1 cellular context compared by ENCODE assay signal in genomic region chr12:105409881-105410471, GRCh38.
TF ChIP-seq lines count a peak whose summit lies in the region.

No MANE protein-coding gene starts in this region.

TF ChIP-seq in HEK293, 187 proteins besides CTCF, POLR2A, EP300 and RAD21 (continued from another document and continues in another):
- TF ChIP-seq ZNF513 (tag by site-specific recombination; IDR thresholded peaks at IDR 0.05): no peak
- no peak for TF ChIP-seq ZNF747 (tag by site-specific recombination; IDR thresholded peaks at IDR 0.05)
- TF ChIP-seq ZNF473 (tag by site-specific recombination; IDR thresholded peaks at IDR 0.05): no peak
- 0 out of 2 replicates have a peak, but pooled peaks have one; percentile 46 for TF ChIP-seq ZNF16 (tag by site-specific recombination; IDR thresholded peaks at IDR 0.05; ENCODE audit: low read depth)
- TF ChIP-seq ZNF366 (tag by site-specific recombination; conservative IDR thresholded peaks at IDR 0.05): no peak
- 0 out of 2 replicates have a peak, but pooled peaks have one; percentile 43 for TF ChIP-seq YY2 (tag by site-specific recombination; IDR thresholded peaks at IDR 0.05)
- peak; percentile 75; the same call in 1 of the 2 replicates for TF ChIP-seq PATZ1 (tag by site-specific recombination; IDR thresholded peaks at IDR 0.05)
- no peak for TF ChIP-seq ZNF248 (tag by site-specific recombination; IDR thresholded peaks at IDR 0.05)
- peak; percentile 48; the same call in 1 of the 2 replicates for TF ChIP-seq ZNF18 (tag by site-specific recombination; IDR thresholded peaks at IDR 0.05)
- no peak for TF ChIP-seq HOXD13 (CRISPR knock-in tag; IDR thresholded peaks at IDR 0.05; ENCODE audit: borderline replicate concordance)
- TF ChIP-seq ZNF221 (tag by site-specific recombination; IDR thresholded peaks at IDR 0.05; ENCODE audit: borderline replicate concordance): peak; percentile 36; the same call in 1 of the 2 replicates
- peak; percentile 47 for TF ChIP-seq ZIC2 (tag by site-specific recombination; IDR thresholded peaks at IDR 0.05)
- TF ChIP-seq ZBTB44 (tag by site-specific recombination; IDR thresholded peaks at IDR 0.05): peak; percentile 76
- TF ChIP-seq BCL11A (tag by site-specific recombination; IDR thresholded peaks at IDR 0.05; ENCODE audit: low read depth): no peak
- TF ChIP-seq ZNF692 (tag by site-specific recombination; IDR thresholded peaks at IDR 0.05): 0 out of 2 replicates have a peak, but pooled peaks have one; percentile 20
- peak; percentile 88; the same call in 1 of the 2 replicates for TF ChIP-seq ZNF544 (tag by site-specific recombination; IDR thresholded peaks at IDR 0.05)
- peak; percentile 83 for TF ChIP-seq MZF1 (tag by site-specific recombination; IDR thresholded peaks at IDR 0.05; ENCODE audit: borderline replicate concordance)
- TF ChIP-seq ZNF777 (tag by site-specific recombination; IDR thresholded peaks at IDR 0.05; ENCODE audit: borderline replicate concordance): no peak
- TF ChIP-seq ZFHX2 (tag by site-specific recombination; conservative IDR thresholded peaks at IDR 0.05): no peak
- no peak for TF ChIP-seq ZNF585B (tag by site-specific recombination; IDR thresholded peaks at IDR 0.05)
- peak; percentile 69 for TF ChIP-seq ZBTB8A (tag by site-specific recombination; IDR thresholded peaks at IDR 0.05)
- no peak for TF ChIP-seq SP3 (tag by site-specific recombination; IDR thresholded peaks at IDR 0.05)
- peak; percentile 56 for TF ChIP-seq WT1 (tag by site-specific recombination; IDR thresholded peaks at IDR 0.05)
- 0 out of 2 replicates have a peak, but pooled peaks have one; percentile 35 for TF ChIP-seq ZNF324 (tag by site-specific recombination; IDR thresholded peaks at IDR 0.05)
- TF ChIP-seq ZFP41 (tag by site-specific recombination; IDR thresholded peaks at IDR 0.05; ENCODE audit: borderline replicate concordance): no peak
- peak; percentile 29; the same call in 1 of the 2 replicates for TF ChIP-seq ZNF423 (tag by site-specific recombination; IDR thresholded peaks at IDR 0.05)
- TF ChIP-seq ZNF26 (tag by site-specific recombination; IDR thresholded peaks at IDR 0.05): no peak; the same call in 1 of the 2 replicates
- TF ChIP-seq BCL6B (tag by site-specific recombination; IDR thresholded peaks at IDR 0.05): peak; percentile 89
- 0 out of 2 replicates have a peak, but pooled peaks have one; percentile 46 for TF ChIP-seq KLF7 (tag by site-specific recombination; IDR thresholded peaks at IDR 0.05; ENCODE audit: borderline replicate concordance)
- no peak for TF ChIP-seq MYNN (tag by site-specific recombination; IDR thresholded peaks at IDR 0.05; ENCODE audit: borderline replicate concordance)
- TF ChIP-seq REST (tag by site-specific recombination; IDR thresholded peaks at IDR 0.05): no peak
- no peak for TF ChIP-seq ZNF223 (tag by site-specific recombination; IDR thresholded peaks at IDR 0.05)
- TF ChIP-seq KLF8 (tag by site-specific recombination; IDR thresholded peaks at IDR 0.05): no peak
- no peak for TF ChIP-seq SP2 (tag by site-specific recombination; IDR thresholded peaks at IDR 0.05)
- TF ChIP-seq ZNF555 (tag by site-specific recombination; conservative IDR thresholded peaks at IDR 0.05): no peak
- TF ChIP-seq ZNF624 (tag by site-specific recombination; IDR thresholded peaks at IDR 0.05): peak; percentile 75; the same call in 1 of the 2 replicates
- peak; percentile 56; the same call in 1 of the 2 replicates for TF ChIP-seq IKZF3 (tag by site-specific recombination; IDR thresholded peaks at IDR 0.05)
- TF ChIP-seq ZNF529 (tag by site-specific recombination; IDR thresholded peaks at IDR 0.05; ENCODE audit: insufficient replicate concordance): peak; percentile 77
- TF ChIP-seq ZNF629 (tag by site-specific recombination; IDR thresholded peaks at IDR 0.05): 0 out of 2 replicates have a peak, but pooled peaks have one; percentile 28
- TF ChIP-seq PRDM6 (tag by site-specific recombination; IDR thresholded peaks at IDR 0.05): peak; percentile 40; the same call in 1 of the 2 replicates
- peak; percentile 97 for TF ChIP-seq ZNF561 (tag by site-specific recombination; IDR thresholded peaks at IDR 0.05; ENCODE audit: borderline replicate concordance)
- no peak for TF ChIP-seq ZNF830 (tag by site-specific recombination; IDR thresholded peaks at IDR 0.05; ENCODE audit: low read depth)
- TF ChIP-seq HIC1 (tag by site-specific recombination; IDR thresholded peaks at IDR 0.05): no peak
